8 cellular contexts compared by ENCODE assay signal in the genomic region with DNA sequence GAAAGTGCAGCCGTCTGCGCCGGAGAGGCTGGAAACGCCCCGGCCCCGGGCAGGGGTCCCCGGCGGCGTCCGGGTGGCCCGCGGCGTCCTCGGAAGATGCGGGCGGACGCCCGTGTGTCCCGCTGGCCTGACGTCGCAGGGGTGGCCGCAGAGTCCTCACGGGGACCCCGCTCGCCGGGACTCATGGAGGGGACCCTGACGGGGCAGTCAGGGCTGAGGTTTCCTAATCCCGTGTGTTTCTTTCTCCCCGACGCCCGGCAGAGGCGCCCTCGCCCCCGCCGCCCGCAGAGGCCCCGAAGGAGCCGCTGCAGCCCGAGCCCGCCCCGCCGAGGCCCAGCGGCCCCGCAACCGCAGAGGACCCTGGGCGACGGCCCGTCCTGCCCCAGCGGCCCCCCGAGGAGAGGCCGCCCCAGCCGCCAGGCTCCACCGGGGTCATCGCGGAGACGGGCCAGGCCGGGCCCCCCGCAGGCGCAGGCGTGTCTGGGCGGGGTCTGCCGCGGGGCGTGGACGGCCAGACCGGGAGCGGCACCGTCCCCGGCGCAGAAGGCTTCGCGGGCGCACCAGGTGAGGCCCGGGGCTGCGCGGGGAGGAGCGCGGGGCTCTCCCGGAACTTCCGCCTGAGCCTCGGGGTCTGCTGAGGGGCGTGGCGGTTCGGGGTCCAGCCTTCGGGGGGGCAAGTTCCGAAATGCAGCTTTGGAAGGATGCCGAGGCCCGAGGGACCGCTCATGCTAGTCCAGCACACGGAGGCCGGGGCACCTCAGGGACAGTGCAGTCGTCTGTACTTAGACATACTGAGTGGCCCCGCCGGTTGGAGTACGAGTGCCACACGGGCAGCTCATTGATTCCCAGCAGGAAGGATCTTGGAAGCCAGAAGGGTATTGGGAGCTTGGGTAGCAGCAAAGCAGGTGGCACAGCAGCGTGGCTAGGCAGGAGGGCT. TPM values are rescaled to one million over a fixed set of nuclear protein-coding genes. Genes with fewer than 3 reads are reported as not detected.
DNase-seq lines count a peak whose midpoint lies in the region; ATAC-seq, FAIRE-seq and TF ChIP-seq lines count a peak whose summit lies in the region.

No MANE protein-coding gene starts in this region.

- H3K27ac ChIP-seq in GM12878 (ENCODE audit: control insufficient read depth, insufficient read depth): peak overlapping the region; percentile 80

- CTCF ChIA-PET in GM12878 (lab: Yijun Ruan, JAX): interaction anchor here (0.6 to 1.6 kb wide), 7 partner anchors 26 to 540 kb away, joined by 3 to 5 read pairs (median 3); no protein-coding TSS in a partner anchor

- RAD21 ChIA-PET in GM12878 (lab: Charles Lee; ENCODE audit: unreplicated experiment): interaction anchor here (1.0 kb wide), 1 partner anchor 79 kb away, joined by 6 read pairs; no protein-coding TSS in a partner anchor

- WGBS in GM12878 (ENCODE audit: insufficient coverage, insufficient replicate concordance, low lambda C conversion rate, missing lambda C conversion rate): 12% methylated on average over 67 of the region's 97 CpGs

- TSS peak; percentile 68 for BruUV-seq in GM12878 (replicated peaks; lab: Mats Ljungman, UMichigan)

- H3K36me3 ChIP-seq in GM12878 (ENCODE audit: control insufficient read depth in 2 of 2, insufficient read depth in 2 of 2, low read length in 1 of 2): peaks cover 3 to 10% of the 10 kb centered on the region in 2 experiments

- 0 out of 2 replicates have a peak, but pooled peaks have one; percentile 49 for TF ChIP-seq POLR2A in GM12878 (IDR thresholded peaks at IDR 0.05; ENCODE audit: low read depth, low read length)

- H3K79me2 ChIP-seq in GM12878 (ENCODE audit: control insufficient read depth, insufficient read depth, low read length): peaks cover 16% of the 10 kb centered on the region

- TF ChIP-seq CTCF in GM12878 (IDR thresholded peaks at IDR 0.05 in 2 of 3, conservative IDR thresholded peaks at IDR 0.05 in 1 of 3; ENCODE audit: control insufficient read depth in 2 of 3, extremely low read depth in 1 of 3, insufficient read depth in 1 of 3, low read depth in 3 of 3, low read length in 3 of 3): peak; percentile 25 to 37 (median 28); a peak in 4 of 6 replicates

- H3K9ac ChIP-seq in GM12878 (ENCODE audit: control insufficient read depth, insufficient read depth, low read length): peak overlapping the region; percentile 83

- POLR2A ChIA-PET in GM12878 (lab: Charles Lee): interaction anchor here (1.4 kb wide), 1 partner anchor 10 kb away, joined by 4 read pairs; no protein-coding TSS in a partner anchor

- no peaks in the 10 kb centered on the region for H3K27me3 ChIP-seq in GM12878 (replicated peaks in 1 of 2; ENCODE audit: control insufficient read depth in 2 of 2, insufficient read depth in 2 of 2, low read length in 1 of 2)

- ATAC-seq in GM18873 (IDR thresholded peaks at IDR 0.05; ENCODE audit: low FRiP score, unreplicated experiment) (peak; percentile 54), HG03108 (IDR thresholded peaks at IDR 0.05; ENCODE audit: unreplicated experiment) (peak; percentile 52), GM12878 (peak; percentile 82)

- no peak for FAIRE-seq in GM12878 (lab: Jason Lieb, UNC)

- TF ChIP-seq EP300 in GM12878 (IDR thresholded peaks at IDR 0.05; ENCODE audit: borderline replicate concordance in 1 of 2, control insufficient read depth in 1 of 2, low read depth in 2 of 2, low read length in 2 of 2): no peak

- peak overlapping the region; percentile 90 for H3K4me2 ChIP-seq in GM12878 (ENCODE audit: control insufficient read depth, insufficient read depth)

- H3K9me3 ChIP-seq in GM12878 (replicated peaks; ENCODE audit: control insufficient read depth, insufficient read depth, low read length): no peaks in the 10 kb centered on the region

- no peaks in the 10 kb centered on the region; the same call in 1 of the 2 replicates for H3K4me1 ChIP-seq in GM12878 (ENCODE audit: control insufficient read depth, insufficient read depth, low read length)

- H4K20me1 ChIP-seq in GM12878 (ENCODE audit: control insufficient read depth, insufficient read depth): no peaks in the 10 kb centered on the region

- intact Hi-C loops in GM12878 (cut with micrococcal nuclease; ENCODE audit: unreplicated experiment): no loop called here

- TF ChIP-seq RAD21 in GM12878 (IDR thresholded peaks at IDR 0.05; ENCODE audit: insufficient read depth, low read depth, low read length): no peak

- SMC1A ChIA-PET in GM12878 (lab: Charles Lee; ENCODE audit: uncharacterized antibody, unreplicated experiment): interaction anchor here (0.5 kb wide), 2 partner anchors 78 to 339 kb away, joined by 3 read pairs; no protein-coding TSS in a partner anchor

- peak overlapping the region; percentile 87 for H2AFZ ChIP-seq in GM12878 (ENCODE audit: control insufficient read depth, low read depth, low read length)

- in situ Hi-C loops in GM12878 (cut with MboI): no loop called here

- DNase-seq in AG08396 (ENCODE audit: low spot score) (peak; percentile 68), T follicular helper cell (ENCODE audit: low read depth) (peak; percentile 26), GM12878 (ENCODE audit: low read depth, low spot score) (no peak), kidney tubule cell (ENCODE audit: low spot score) (peak; percentile 5), nucleus accumbens (lab: John Stamatoyannopoulos, UW) (no peak)
- DNase-seq in stimulated activated CD4-positive, alpha-beta T cell treated with anti-CD3 and anti-CD28 coated beads, Interleukin-4, amount 100 ng/mL, for 4 hours: peak; percentile 23 to 55

- H3K4me3 ChIP-seq in GM12878: peak overlapping the region; percentile 94

TF ChIP-seq in GM12878, 131 proteins besides CTCF, POLR2A, EP300 and RAD21 (continues in another document):
- TF ChIP-seq ZNF24 (IDR thresholded peaks at IDR 0.05): 0 out of 2 replicates have a peak, but pooled peaks have one; percentile 8
- TF ChIP-seq MYB (IDR thresholded peaks at IDR 0.05; ENCODE audit: borderline replicate concordance, low read depth, low read length): no peak
- peak; percentile 18; the same call in 1 of the 2 replicates for TF ChIP-seq IKZF1 (conservative IDR thresholded peaks at IDR 0.05)
- TF ChIP-seq SREBF1 (IDR thresholded peaks at IDR 0.05; ENCODE audit: low read length): no peak
- 0 out of 2 replicates have a peak, but pooled peaks have one; percentile 17 for TF ChIP-seq BACH1 (IDR thresholded peaks at IDR 0.05; ENCODE audit: borderline replicate concordance)
- no peak for TF ChIP-seq TCF7 (IDR thresholded peaks at IDR 0.05; ENCODE audit: borderline replicate concordance)
- no peak for TF ChIP-seq PAX8 (IDR thresholded peaks at IDR 0.05)
- 0 out of 2 replicates have a peak, but pooled peaks have one; percentile 10 for TF ChIP-seq PAX5 (IDR thresholded peaks at IDR 0.05; ENCODE audit: borderline replicate concordance, low read depth, low read length)
- no peak for TF ChIP-seq SIX5 (IDR thresholded peaks at IDR 0.05; ENCODE audit: low read depth, low read length, severe bottlenecking)
- TF ChIP-seq BCL11A (IDR thresholded peaks at IDR 0.05; ENCODE audit: low read depth, low read length): no peak
- TF ChIP-seq CBFB (IDR thresholded peaks at IDR 0.05; ENCODE audit: low read depth): no peak
- TF ChIP-seq SMAD1 (IDR thresholded peaks at IDR 0.05; ENCODE audit: low read depth, partially characterized antibody): no peak
- TF ChIP-seq EGR1 (IDR thresholded peaks at IDR 0.05; ENCODE audit: borderline replicate concordance in 1 of 2, low read depth in 2 of 2, low read length in 2 of 2): no peak
- TF ChIP-seq SRF (IDR thresholded peaks at IDR 0.05; ENCODE audit: low read depth in 2 of 2, low read length in 2 of 2): no peak
- TF ChIP-seq RUNX3 (IDR thresholded peaks at IDR 0.05; ENCODE audit: low read length): peak; percentile 13; the same call in 1 of the 2 replicates
- peak in 1 of 2 experiments; percentile 41; a peak in 1 of 4 replicates for TF ChIP-seq BHLHE40 (IDR thresholded peaks at IDR 0.05; ENCODE audit: borderline replicate concordance in 1 of 2, low read depth in 2 of 2, low read length in 1 of 2)
- TF ChIP-seq ELK1 (IDR thresholded peaks at IDR 0.05; ENCODE audit: low read depth, low read length): no peak
- TF ChIP-seq NR2F1 (conservative IDR thresholded peaks at IDR 0.05): peak; percentile 65; the same call in 1 of the 2 replicates
- TF ChIP-seq STAT1 (conservative IDR thresholded peaks at IDR 0.05): no peak
- 0 out of 2 replicates have a peak, but pooled peaks have one; percentile 56 for TF ChIP-seq LARP7 (IDR thresholded peaks at IDR 0.05)
- peak; percentile 86 for TF ChIP-seq GATAD2B (conservative IDR thresholded peaks at IDR 0.05; ENCODE audit: low read depth)
- no peak for TF ChIP-seq TCF12 (IDR thresholded peaks at IDR 0.05; ENCODE audit: low read depth, low read length)
- 0 out of 2 replicates have a peak, but pooled peaks have one; percentile 25 for TF ChIP-seq NR2C1 (IDR thresholded peaks at IDR 0.05)

RNA-seq across cellular contexts. Expression of gene EMILIN2, which starts 60.0 kb away (rescaled TPM):
- 16.5 and 19.3 TPM in 2 replicates for total RNA-seq in GM12878 (2013; cell fraction: nucleolus; rRNA removed)
- total RNA-seq in GM12878 (2014; rRNA removed) (16.0 and 16.7 TPM in 2 replicates), GM12878 (2014; rRNA removed; fragmentation: Illumina TruSeq; extraction: Trizol) (6.1 and 6.5 TPM in 2 replicates), GM12878 (2021) (18.4 and 20.3 TPM in 2 replicates)
- 3.9 TPM for polyA plus RNA-seq in GM12878 (2011; ENCODE audit: low read depth)
- polyA plus RNA-seq in GM12878 (2011; rRNA removed) (2.9 and 3.5 TPM in 2 replicates), GM12878 (2014; fragmentation: Illumina TruSeq; extraction: Trizol) (2.1 and 5.8 TPM in 2 replicates), GM12878 (2014; fragmentation: Nextera tagmentation; extraction: Ambion mirVana) (1 to 10 TPM in 1 of 2 experiments, under 1 TPM in 1; 0.58 to 1.1 TPM), GM12878 (2014; rRNA removed) (18.2 and 20.4 TPM in 2 replicates), GM12878 (2016; fragmentation: Nextera tagmentation; extraction: Ambion mirVana) (1 to 10 TPM; 4.0 to 6.0 TPM)
- 4.9 and 6.7 TPM in 2 replicates for polyA plus RNA-seq in GM12878 (2011; cell fraction: cytosol; rRNA removed)
- 10.9 and 11.4 TPM in 2 replicates for polyA plus RNA-seq in GM12878 (2011; cell fraction: nucleus; rRNA removed)
- polyA plus RNA-seq in GM12878 (2012): 6.8 and 7.0 TPM in 2 replicates
- 0.95 and 2.1 TPM in 2 replicates for polyA minus RNA-seq in GM12878 (2011; rRNA and poly(A)+ RNA removed)
- 1.8 and 2.0 TPM in 2 replicates for polyA minus RNA-seq in GM12878 (2011; cell fraction: cytosol; rRNA and poly(A)+ RNA removed)
- polyA minus RNA-seq in GM12878 (2011; cell fraction: nucleus; rRNA and poly(A)+ RNA removed): 5.3 and 7.3 TPM in 2 replicates

Comparison
In these comparisons a context has a peak if more than half of its experiments do, and no peak if none do; other contexts are left out.
1. DNase-seq: peak in AG08396 (single experiment), T follicular helper cell (single experiment), kidney tubule cell (single experiment) and stimulated activated CD4-positive, alpha-beta T cell treated with anti-CD3 and anti-CD28 coated beads, Interleukin-4, amount 100 ng/mL, for 4 hours (2 of 2); none in GM12878 (single experiment) and nucleus accumbens (0 of 56).
2. Peak in every context shown above with its lines, with median percentiles within 50 percentile points of each other: ATAC-seq.